ENCODE assay signal across 9 cellular contexts in the genomic region with DNA sequence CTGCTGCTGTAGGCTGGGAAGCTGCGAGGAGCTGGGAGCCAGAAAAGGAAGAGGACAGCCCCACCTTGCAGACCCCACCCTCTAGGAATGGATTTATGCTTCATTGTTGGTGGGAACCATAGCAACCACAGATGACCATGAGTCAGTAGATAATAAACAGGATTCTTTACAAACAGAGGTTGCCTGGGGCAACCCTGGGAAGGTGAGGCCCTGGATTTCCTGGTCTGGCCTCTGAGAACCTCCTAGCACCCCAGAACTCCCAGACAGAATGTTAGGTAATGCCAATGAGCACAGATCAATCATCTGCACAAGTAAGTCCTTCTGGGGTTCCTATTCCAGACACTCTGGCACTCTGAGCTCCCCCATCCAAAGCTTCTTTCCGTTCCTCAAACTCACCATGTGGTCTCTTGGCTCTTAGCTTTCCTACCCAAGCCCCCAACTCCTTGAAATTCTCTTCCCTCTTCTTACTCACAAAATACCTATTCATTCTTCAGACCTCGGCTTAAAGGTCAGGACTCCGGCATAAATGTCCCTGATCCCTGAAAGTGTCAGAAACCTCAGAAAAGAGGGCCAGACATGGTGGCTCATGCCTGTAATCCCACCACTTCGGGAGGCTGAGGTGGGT. TPM values are rescaled to one million over a fixed set of nuclear protein-coding genes. Genes with fewer than 3 reads are reported as not detected.
DNase-seq lines count a peak whose midpoint lies in the region; TF ChIP-seq lines count a peak whose summit lies in the region.
"Had no signal": no experiment of that assay in that cellular context is flagged by ENCODE, and none has a peak within 500 bp of the region (broad histone marks: within the 10 kb centered on the region; RNA-seq: fewer than 3 reads in every experiment).

No MANE protein-coding gene starts in this region.

- peak; percentile 87 for DNase-seq in AG10803 (ENCODE audit: low read depth)
- peak; percentile 19 for DNase-seq in LNCaP clone FGC (ENCODE audit: low read depth)
- DNase-seq in choroid plexus epithelial cell (ENCODE audit: low read depth): peak; percentile 85
- peak; percentile 91 to 99 for DNase-seq in lung microvascular endothelial cell (ENCODE audit: low read depth in 2 of 2)
- no peak for DNase-seq in activated T-cell treated with anti-CD3 and anti-CD28 coated beads, Interleukin-2, amount 50 U/mL, for 48 hours
- no peak for DNase-seq in activated gamma-delta T cell treated with Interleukin-2 at 50 U/mL for 16 hours
- no peak for DNase-seq in NCI-H526 (lab: John Stamatoyannopoulos, UW)
- DNase-seq in SHP77 (lab: John Stamatoyannopoulos, UW): no peak
- DNase-seq: cortex of kidney had no signal

- TF ChIP-seq CTCF in AG10803 (conservative IDR thresholded peaks at IDR 0.05; ENCODE audit: low read length) (no peak), LNCaP clone FGC (IDR thresholded peaks at IDR 0.05; ENCODE audit: control insufficient read depth, extremely low read depth, insufficient read depth) (no peak), choroid plexus epithelial cell (conservative IDR thresholded peaks at IDR 0.05; ENCODE audit: low read depth, low read length) (no peak)

- H3K4me3 ChIP-seq in AG10803 (ENCODE audit: low read length) (no peak overlapping the region), LNCaP clone FGC (ENCODE audit: low read depth, low read length) (no peak overlapping the region), choroid plexus epithelial cell (ENCODE audit: low read depth, low read length) (no peak overlapping the region)

RNA-seq across cellular contexts. Expression of a gene that starts 15.2 kb away (rescaled TPM):
- total RNA-seq in lung microvascular endothelial cell: not detected in 2 replicates

RNA-seq across cellular contexts. Expression of a gene that starts 46.6 kb away (rescaled TPM):
- total RNA-seq in lung microvascular endothelial cell: 37.5 and 55.6 TPM in 2 replicates

Comparison
In these comparisons a context has a peak if more than half of its experiments do, and no peak if none do; other contexts are left out.
1. DNase-seq: peak in AG10803 (single experiment), LNCaP clone FGC (single experiment), choroid plexus epithelial cell (single experiment) and lung microvascular endothelial cell (2 of 2); none in activated T-cell treated with anti-CD3 and anti-CD28 coated beads, Interleukin-2, amount 50 U/mL, for 48 hours (0 of 2), activated gamma-delta T cell treated with Interleukin-2 at 50 U/mL for 16 hours (single experiment), NCI-H526 (0 of 2) and SHP77 (0 of 2).